In the genomic region with DNA sequence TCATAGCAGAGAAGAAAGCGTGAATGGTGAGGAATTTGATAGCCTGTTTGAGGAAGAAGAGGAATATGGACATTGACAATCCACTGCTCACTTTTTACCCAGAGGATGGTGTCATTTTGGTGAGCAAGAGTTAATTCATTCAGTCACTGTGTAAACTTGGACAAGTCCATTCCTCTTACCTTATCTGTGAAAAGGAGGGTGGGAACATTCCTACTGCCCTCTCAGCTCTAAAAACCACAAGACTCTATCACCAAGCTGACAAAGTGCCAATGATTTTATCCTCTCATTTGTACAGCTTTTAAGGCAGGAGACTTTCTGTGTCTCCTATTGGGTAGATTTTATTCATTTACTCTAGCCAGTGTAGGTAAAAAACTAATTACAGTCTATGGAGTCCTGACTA, we compare ENCODE assay signal across 17 cellular contexts.
DNase-seq lines count a peak whose midpoint lies in the region; ATAC-seq, FAIRE-seq and TF ChIP-seq lines count a peak whose summit lies in the region.
"Had no signal": no experiment of that assay in that cellular context is flagged by ENCODE, and none has a peak within 500 bp of the region (broad histone marks: within the 10 kb centered on the region; RNA-seq: fewer than 3 reads in every experiment).

No MANE protein-coding gene starts in this region.

- in situ Hi-C loops in HAP-1 (cut with MboI; ENCODE audit: low sequenced_read_pairs) = no loop called here

- CTCF ChIA-PET in Caco-2 (lab: Charles Lee) = no interaction called here

- BruUV-seq in Caco-2 (replicated peaks; lab: Mats Ljungman, UMichigan) = no TSS peak

- H3K9me3 Mint-ChIP-seq in Caco-2 (ENCODE audit: unreplicated experiment) = no peaks in the 10 kb centered on the region
- H3K9me3 Mint-ChIP-seq: activated naive CD8-positive, alpha-beta T cell treated with anti-CD3 and anti-CD28 coated beads, Interleukin-2, amount 50 U/mL, for 24 hours; T-cell had no signal

- DNase-seq in Caco-2 (peak; percentile 32 to 34), HT-29 (ENCODE audit: low spot score) (peak; percentile 3), bronchial epithelial cell (ENCODE audit: low read depth) (peak; percentile 95), left lung (no peak), anterior cingulate cortex (lab: John Stamatoyannopoulos, UW) (no peak), HAP-1 (ENCODE audit: low spot score in 2 of 2) (no peak)
- DNase-seq in activated CD4-positive, alpha-beta T cell treated with anti-CD3 and anti-CD28 coated beads for 48 hours = no peak
- no peak for DNase-seq in activated CD8-positive, alpha-beta memory T cell treated with anti-CD3 and anti-CD28 coated beads, Interleukin-2, amount 50 U/mL, for 48 hours
- DNase-seq: activated CD4-positive, CD25-positive, alpha-beta regulatory T cell treated with anti-CD3 and anti-CD28 coated beads, Interleukin-2, amount 50 U/mL, for 72 hours; activated naive CD8-positive, alpha-beta T cell treated with anti-CD3 and anti-CD28 coated beads, Interleukin-2, amount 50 U/mL, for 24 hours; DMS153; mucosa of descending colon; NCI-H1417 treated with DMSO at 0.1 percent for 48 hours; ovary; T-cell had no signal

- H3K4me1 ChIP-seq in Caco-2 = peaks cover 23% of the 10 kb centered on the region
- no peaks in the 10 kb centered on the region for H3K4me1 ChIP-seq in left lung
- H3K4me1 ChIP-seq in HAP-1 = peaks cover 4% of the 10 kb centered on the region; the same call in 1 of the 2 replicates
- H3K4me1 ChIP-seq: suprapubic skin had no signal

- POLR2A ChIA-PET in Caco-2 (lab: Charles Lee) = interaction anchor here (1.4 kb wide), 1 partner anchor 49 kb away, joined by 4 read pairs; no protein-coding TSS in a partner anchor

- intact Hi-C loops in Caco-2 (cut with micrococcal nuclease; ENCODE audit: unreplicated experiment) = loop anchor here (1.0 to 2.0 kb wide), 3 partner anchors 9 to 48 kb away; no protein-coding TSS in a partner anchor
- intact Hi-C loops in left lung (cut with DNase I) = no loop called here

- H3K9me3 ChIP-seq in Caco-2 (no peaks in the 10 kb centered on the region), left lung (no peaks in the 10 kb centered on the region), HAP-1 (no peaks in the 10 kb centered on the region)
- H3K9me3 ChIP-seq: mucosa of descending colon, ovary, suprapubic skin had no signal

- H3K36me3 Mint-ChIP-seq in Caco-2 (ENCODE audit: insufficient read depth, unreplicated experiment) = peaks cover 6% of the 10 kb centered on the region
- H3K36me3 Mint-ChIP-seq: T-cell had no signal

- H3K4me3 Mint-ChIP-seq in Caco-2 (ENCODE audit: unreplicated experiment) = peak overlapping the region; percentile 39
- H3K4me3 Mint-ChIP-seq: activated naive CD8-positive, alpha-beta T cell treated with anti-CD3 and anti-CD28 coated beads, Interleukin-2, amount 50 U/mL, for 24 hours; T-cell had no signal

- H3K36me3 ChIP-seq in Caco-2 (ENCODE audit: control insufficient read depth, insufficient read depth, low read length) = no peaks in the 10 kb centered on the region
- no peaks in the 10 kb centered on the region for H3K36me3 ChIP-seq in bronchial epithelial cell (ENCODE audit: control insufficient read depth, insufficient read depth, low read length)
- no peaks in the 10 kb centered on the region for H3K36me3 ChIP-seq in left lung
- no peaks in the 10 kb centered on the region for H3K36me3 ChIP-seq in HAP-1 (replicated peaks)
- H3K36me3 ChIP-seq: ovary, suprapubic skin had no signal

- FAIRE-seq in bronchial epithelial cell (lab: Jason Lieb, UNC) = peak; percentile 60
- FAIRE-seq: frontal cortex had no signal

- H3K27ac Mint-ChIP-seq in Caco-2 (ENCODE audit: unreplicated experiment) = peak overlapping the region; percentile 48
- H3K27ac Mint-ChIP-seq: activated naive CD8-positive, alpha-beta T cell treated with anti-CD3 and anti-CD28 coated beads, Interleukin-2, amount 50 U/mL, for 24 hours; T-cell had no signal

- H3K27ac ChIP-seq in left lung = peak overlapping the region; percentile 41
- H3K27ac ChIP-seq: ovary, suprapubic skin had no signal

- H3K4me3 ChIP-seq in Caco-2 (ENCODE audit: low read depth, low read length) = no peak overlapping the region
- no peak overlapping the region for H3K4me3 ChIP-seq in bronchial epithelial cell (ENCODE audit: low read depth, low read length)
- H3K4me3 ChIP-seq in left lung = no peak overlapping the region
- no peak overlapping the region for H3K4me3 ChIP-seq in HAP-1
- H3K4me3 ChIP-seq: mucosa of descending colon, ovary, suprapubic skin had no signal

- no peaks in the 10 kb centered on the region for H3K27me3 Mint-ChIP-seq in Caco-2 (ENCODE audit: insufficient read depth, unreplicated experiment)
- H3K27me3 Mint-ChIP-seq: activated naive CD8-positive, alpha-beta T cell treated with anti-CD3 and anti-CD28 coated beads, Interleukin-2, amount 50 U/mL, for 24 hours had no signal

- peak; percentile 81 for ATAC-seq in left lung
- ATAC-seq: activated naive CD8-positive, alpha-beta T cell treated with anti-CD3 and anti-CD28 coated beads, Interleukin-2, amount 50 U/mL, for 24 hours; mucosa of descending colon; T-cell had no signal

- TF ChIP-seq CTCF in Caco-2 (IDR thresholded peaks at IDR 0.05; ENCODE audit: insufficient read depth in 1 of 2, low read depth in 1 of 2, low read length in 1 of 2, severe bottlenecking in 1 of 2, unreplicated experiment in 1 of 2) (no peak), bronchial epithelial cell (IDR thresholded peaks at IDR 0.05; ENCODE audit: insufficient read depth, low read length, severe bottlenecking) (no peak), left lung (IDR thresholded peaks at IDR 0.05) (no peak)

- H3K27me3 ChIP-seq in Caco-2 (replicated peaks; ENCODE audit: control insufficient read depth, insufficient read depth, low read length) (no peaks in the 10 kb centered on the region), bronchial epithelial cell (ENCODE audit: control insufficient read depth, insufficient read depth, low read length) (no peaks in the 10 kb centered on the region), left lung (peaks cover 0 to 7% of the 10 kb centered on the region in 2 donors), HAP-1 (ENCODE audit: low read depth) (no peaks in the 10 kb centered on the region)
- H3K27me3 ChIP-seq: ovary, suprapubic skin had no signal

- peaks cover 17% of the 10 kb centered on the region for H3K4me1 Mint-ChIP-seq in Caco-2 (ENCODE audit: low read depth, unreplicated experiment)
- H3K4me1 Mint-ChIP-seq: activated naive CD8-positive, alpha-beta T cell treated with anti-CD3 and anti-CD28 coated beads, Interleukin-2, amount 50 U/mL, for 24 hours; T-cell had no signal

Comparison
In these comparisons a context has a peak if more than half of its experiments do, and no peak if none do; other contexts are left out.
1. DNase-seq: peak in Caco-2 (2 of 2), HT-29 (single experiment) and bronchial epithelial cell (single experiment); none in left lung (0 of 2), activated CD4-positive, alpha-beta T cell treated with anti-CD3 and anti-CD28 coated beads for 48 hours (single experiment), anterior cingulate cortex (0 of 58), activated CD8-positive, alpha-beta memory T cell treated with anti-CD3 and anti-CD28 coated beads, Interleukin-2, amount 50 U/mL, for 48 hours (single experiment) and HAP-1 (0 of 2).